Comparison of ENCODE assay signal across 18 cellular contexts in genomic region chr21:42836767-42837301, GRCh38. TPM values are rescaled to one million over a fixed set of nuclear protein-coding genes. Genes with fewer than 3 reads are reported as not detected.
DNase-seq lines count a peak whose midpoint lies in the region; ATAC-seq and TF ChIP-seq lines count a peak whose summit lies in the region.
"Had no signal": no experiment of that assay in that cellular context is flagged by ENCODE, and none has a peak within 500 bp of the region (broad histone marks: within the 10 kb centered on the region; RNA-seq: fewer than 3 reads in every experiment).

No MANE protein-coding gene starts in this region.

- H3K27me3 ChIP-seq in esophagus muscularis mucosa (peaks cover 0 to 8% (median 0%) of the 10 kb centered on the region in 4 donors), PC-3 (ENCODE audit: low read length) (no peaks in the 10 kb centered on the region), A673 (replicated peaks; ENCODE audit: insufficient read depth, low read depth, low read length, poor library complexity) (no peaks in the 10 kb centered on the region), left lung (peaks cover 0 to 22% of the 10 kb centered on the region in 2 donors)

- no peak for TF ChIP-seq EP300 in esophagus muscularis mucosa (IDR thresholded peaks at IDR 0.05)

- H3K4me1 ChIP-seq in esophagus muscularis mucosa, result peaks cover 0 to 7% (median 2%) of the 10 kb centered on the region in 4 donors
- no peaks in the 10 kb centered on the region for H3K4me1 ChIP-seq in PC-3 (ENCODE audit: insufficient read depth, low read length)
- peaks cover 5% of the 10 kb centered on the region for H3K4me1 ChIP-seq in A673 (ENCODE audit: insufficient read depth, low read length, poor library complexity, severe bottlenecking)
- H3K4me1 ChIP-seq in left lung, result peaks cover 0 to 7% of the 10 kb centered on the region in 2 donors

- H3K4me1 Mint-ChIP-seq in activated naive CD4-positive, alpha-beta T cell treated with anti-CD3 and anti-CD28 coated beads, Interleukin-2, amount 50 U/mL, for 24 hours, result peaks cover 22% of the 10 kb centered on the region
- peaks cover 15 to 25% of the 10 kb centered on the region in 2 donors for H3K4me1 Mint-ChIP-seq in stimulated activated naive B cell treated with anti-CD40 and anti-IgM and Interleukin-4, amounts not matched to agents 10 μg/mL and 1 μg/mL and 100 μg/mL, for 72 hours

- no peak overlapping the region for H3K4me2 ChIP-seq in PC-3 (ENCODE audit: low read length)

- 60% methylated on average over 15 of the region's 15 CpGs for WGBS in esophagus muscularis mucosa

- TF ChIP-seq CTCF in esophagus muscularis mucosa (IDR thresholded peaks at IDR 0.05) (no peak), PC-3 (conservative IDR thresholded peaks at IDR 0.05; ENCODE audit: low read depth, low read length) (no peak), A673 (conservative IDR thresholded peaks at IDR 0.05; ENCODE audit: low read depth, low read length) (no peak), left lung (IDR thresholded peaks at IDR 0.05) (no peak)

- peak overlapping the region; percentile 88 for H3K27ac Mint-ChIP-seq in activated naive CD4-positive, alpha-beta T cell treated with anti-CD3 and anti-CD28 coated beads, Interleukin-2, amount 50 U/mL, for 24 hours
- H3K27ac Mint-ChIP-seq in stimulated activated naive B cell treated with anti-CD40 and anti-IgM and Interleukin-4, amounts not matched to agents 10 μg/mL and 1 μg/mL and 100 μg/mL, for 72 hours, result peak overlapping the region; percentile 74
- H3K27ac Mint-ChIP-seq: natural killer cell treated with Interleukin-12 subunit alpha and Interleukin-12 subunit beta and Interleukin-15 and Interleukin-18, amount 100 ng/mL, for 72 hours had no signal

- H3K9me3 ChIP-seq in esophagus muscularis mucosa, result no peaks in the 10 kb centered on the region
- no peaks in the 10 kb centered on the region for H3K9me3 ChIP-seq in PC-3 (ENCODE audit: low read length)
- no peaks in the 10 kb centered on the region for H3K9me3 ChIP-seq in A673 (ENCODE audit: low read depth, low read length, poor library complexity, severe bottlenecking)
- no peaks in the 10 kb centered on the region for H3K9me3 ChIP-seq in left lung

- no TSS peak for BruUV-seq in PC-3 (replicated peaks; lab: Mats Ljungman, UMichigan)
- no TSS peak for BruUV-seq in A673 (replicated peaks; lab: Mats Ljungman, UMichigan)

- ATAC-seq in stimulated activated naive B cell treated with anti-CD40 and anti-IgM and Interleukin-4, amounts not matched to agents 10 μg/mL and 1 μg/mL and 100 μg/mL, for 72 hours (replicated peaks), result no peak
- no peak for ATAC-seq in PC-3
- ATAC-seq in left lung, result no peak
- ATAC-seq: natural killer cell treated with Interleukin-12 subunit alpha and Interleukin-12 subunit beta and Interleukin-15 and Interleukin-18, amount 100 ng/mL, for 72 hours had no signal

- POLR2A ChIA-PET in PC-3 (lab: Charles Lee; ENCODE audit: unreplicated experiment), result no interaction called here
- POLR2A ChIA-PET in A673 (lab: Charles Lee; ENCODE audit: low non-redundant PET), result no interaction called here

- H3F3A ChIP-seq in PC-3 (ENCODE audit: low read length, unreplicated experiment), result peaks cover 4% of the 10 kb centered on the region

- H3K4me3 ChIP-seq in esophagus muscularis mucosa, result no peak overlapping the region
- H3K4me3 ChIP-seq in PC-3 (ENCODE audit: low read length), result no peak overlapping the region
- H3K4me3 ChIP-seq in A673 (ENCODE audit: low read depth, low read length, poor library complexity, severe bottlenecking), result no peak overlapping the region
- H3K4me3 ChIP-seq in left lung, result no peak overlapping the region

- H2AFZ ChIP-seq in PC-3 (ENCODE audit: low read length), result no peak overlapping the region

- no peak overlapping the region for H3K4me3 Mint-ChIP-seq in activated naive CD4-positive, alpha-beta T cell treated with anti-CD3 and anti-CD28 coated beads, Interleukin-2, amount 50 U/mL, for 24 hours
- H3K4me3 Mint-ChIP-seq in stimulated activated naive B cell treated with anti-CD40 and anti-IgM and Interleukin-4, amounts not matched to agents 10 μg/mL and 1 μg/mL and 100 μg/mL, for 72 hours, result peak overlapping the region in 1 of 2 donors; percentile 43
- H3K4me3 Mint-ChIP-seq: natural killer cell treated with Interleukin-12 subunit alpha and Interleukin-12 subunit beta and Interleukin-15 and Interleukin-18, amount 100 ng/mL, for 72 hours had no signal

- intact Hi-C loops in esophagus muscularis mucosa (cut with DNase I) (no loop called here), PC-3 (cut with micrococcal nuclease) (no loop called here), A673 (cut with micrococcal nuclease; ENCODE audit: unreplicated experiment) (no loop called here), left lung (cut with DNase I) (no loop called here)

- H3K36me3 ChIP-seq in esophagus muscularis mucosa (peaks cover 4 to 34% (median 29%) of the 10 kb centered on the region in 4 donors), PC-3 (ENCODE audit: low read depth, low read length) (peaks cover 22% of the 10 kb centered on the region), A673 (ENCODE audit: insufficient read depth, low read length, poor library complexity, severe bottlenecking) (peaks cover 20% of the 10 kb centered on the region), left lung (peaks cover 0 to 32% of the 10 kb centered on the region in 2 donors)

- H3K9me3 Mint-ChIP-seq in activated naive CD4-positive, alpha-beta T cell treated with anti-CD3 and anti-CD28 coated beads, Interleukin-2, amount 50 U/mL, for 24 hours, result no peaks in the 10 kb centered on the region
- H3K9me3 Mint-ChIP-seq in stimulated activated naive B cell treated with anti-CD40 and anti-IgM and Interleukin-4, amounts not matched to agents 10 μg/mL and 1 μg/mL and 100 μg/mL, for 72 hours, result no peaks in the 10 kb centered on the region
- H3K9me3 Mint-ChIP-seq: natural killer cell treated with Interleukin-12 subunit alpha and Interleukin-12 subunit beta and Interleukin-15 and Interleukin-18, amount 100 ng/mL, for 72 hours had no signal

- TF ChIP-seq POLR2A in esophagus muscularis mucosa (IDR thresholded peaks at IDR 0.05; ENCODE audit: low read depth), result no peak

- no peak for DNase-seq in activated naive CD4-positive, alpha-beta T cell (lab: John Stamatoyannopoulos, UW)
- DNase-seq in esophagus muscularis mucosa (ENCODE audit: extremely low spot score), result peak; percentile 60
- DNase-seq in stimulated activated naive B cell treated with anti-CD40 and anti-IgM and Interleukin-4, amounts not matched to agents 10 μg/mL and 1 μg/mL and 100 μg/mL, for 72 hours, result no peak
- no peak for DNase-seq in PC-3
- no peak for DNase-seq in A673 (ENCODE audit: low spot score)
- no peak for DNase-seq in left lung
- DNase-seq: AML-193, amniotic stem cell, cerebellar nuclear complex, foreskin melanocyte, NCI-H2081 treated with DMSO at 0.1 percent for 48 hours, NCI-H774, substantia nigra, T-helper 1 cell had no signal

- no peaks in the 10 kb centered on the region for H3K27me3 Mint-ChIP-seq in activated naive CD4-positive, alpha-beta T cell treated with anti-CD3 and anti-CD28 coated beads, Interleukin-2, amount 50 U/mL, for 24 hours
- no peaks in the 10 kb centered on the region for H3K27me3 Mint-ChIP-seq in stimulated activated naive B cell treated with anti-CD40 and anti-IgM and Interleukin-4, amounts not matched to agents 10 μg/mL and 1 μg/mL and 100 μg/mL, for 72 hours

- CTCF ChIA-PET in PC-3 (lab: Charles Lee) (no interaction called here), A673 (lab: Charles Lee) (no interaction called here)

- H3K9me2 ChIP-seq in PC-3 (replicated peaks; ENCODE audit: low read length), result no peaks in the 10 kb centered on the region

- peaks cover 2% of the 10 kb centered on the region for H3K36me3 Mint-ChIP-seq in activated naive CD4-positive, alpha-beta T cell treated with anti-CD3 and anti-CD28 coated beads, Interleukin-2, amount 50 U/mL, for 24 hours
- H3K36me3 Mint-ChIP-seq in stimulated activated naive B cell treated with anti-CD40 and anti-IgM and Interleukin-4, amounts not matched to agents 10 μg/mL and 1 μg/mL and 100 μg/mL, for 72 hours, result peaks cover 19 to 28% of the 10 kb centered on the region in 2 donors
- H3K36me3 Mint-ChIP-seq: natural killer cell treated with Interleukin-12 subunit alpha and Interleukin-12 subunit beta and Interleukin-15 and Interleukin-18, amount 100 ng/mL, for 72 hours had no signal

- H4K20me1 ChIP-seq in PC-3 (ENCODE audit: low read length), result no peaks in the 10 kb centered on the region

- H3K79me2 ChIP-seq in PC-3 (ENCODE audit: low read length), result no peaks in the 10 kb centered on the region

- no peak overlapping the region for H3K9ac ChIP-seq in PC-3 (ENCODE audit: low read length)

- H3K27ac ChIP-seq in esophagus muscularis mucosa (replicated peaks in 1 of 4) (no peak overlapping the region), PC-3 (ENCODE audit: low read length) (no peak overlapping the region), A673 (ENCODE audit: low read depth, low read length, poor library complexity, severe bottlenecking) (no peak overlapping the region), left lung (no peak overlapping the region)
- H3K27ac ChIP-seq: RWPE1 had no signal

TF ChIP-seq in PFSK-1, 5 proteins besides CTCF, POLR2A, EP300 and RAD21 (continues in another document):
- no peak for TF ChIP-seq SIN3A (IDR thresholded peaks at IDR 0.05; ENCODE audit: borderline replicate concordance, insufficient read depth, low read length)
- no peak for TF ChIP-seq TAF1 (IDR thresholded peaks at IDR 0.05; ENCODE audit: borderline replicate concordance, insufficient read depth, low read length)

RNA-seq across cellular contexts. Expression of gene WDR4, which starts 42.5 kb away (rescaled TPM):
- 52.9 TPM for polyA plus RNA-seq in PFSK-1 (2012; ENCODE audit: insufficient read length, low read depth)
- total RNA-seq in esophagus muscularis mucosa (10 to 100 TPM in 1 of 4 donors, 1 to 10 TPM in 3; 5.8 to 10.1 (median 7.0) TPM), PC-3 (2014; rRNA removed) (35.3 and 53.8 TPM in 2 replicates), A673 (2021) (54.2 and 55.3 TPM in 2 replicates), left lung (10 to 100 TPM; 14.6 to 30.7 TPM)

RNA-seq across cellular contexts. Expression of gene NDUFV3, which starts 56.3 kb away (rescaled TPM):
- polyA plus RNA-seq in PFSK-1 (2012; ENCODE audit: insufficient read length, low read depth), result 78.9 TPM
- total RNA-seq in esophagus muscularis mucosa (100 to 1,000 TPM in 1 of 4 donors, 10 to 100 TPM in 3; 56.7 to 102 (median 74.1) TPM), PC-3 (2014; rRNA removed) (61.6 and 65.8 TPM in 2 replicates), A673 (2021) (39.1 and 39.6 TPM in 2 replicates), left lung (10 to 100 TPM; 36.6 to 37.9 TPM)
